In genomic region chr19:39193785-39194184, GRCh38 we compare ENCODE assay signal across 21 cellular contexts. TPM values are rescaled to one million over a fixed set of nuclear protein-coding genes. Genes with fewer than 3 reads are reported as not detected.
A peak's percentile ranks its signal among the peaks of the same experiment; 100 is the strongest.
DNase-seq lines count a peak whose midpoint lies in the region; ATAC-seq and TF ChIP-seq lines count a peak whose summit lies in the region.
"Had no signal": no experiment of that assay in that cellular context is flagged by ENCODE, and none has a peak within 500 bp of the region (broad histone marks: within the 10 kb centered on the region; RNA-seq: fewer than 3 reads in every experiment).

No MANE protein-coding gene starts in this region.

- no peak for TF ChIP-seq CTCF in right atrium auricular region (IDR thresholded peaks at IDR 0.05)
- no peak for TF ChIP-seq CTCF in esophagus squamous epithelium (IDR thresholded peaks at IDR 0.05)

- ATAC-seq in Right ventricle myocardium superior (ENCODE audit: poor library complexity) = peak; percentile 48
- no peak for ATAC-seq in HG02623 (IDR thresholded peaks at IDR 0.05; ENCODE audit: unreplicated experiment)
- ATAC-seq: naive thymus-derived CD4-positive, alpha-beta T cell; T-cell had no signal

- H3K4me1 ChIP-seq in right atrium auricular region = peaks cover 0 to 5% of the 10 kb centered on the region in 2 donors
- H3K4me1 ChIP-seq in esophagus squamous epithelium = peaks cover 5 to 53% (median 13%) of the 10 kb centered on the region in 3 donors

- H3K36me3 ChIP-seq in right atrium auricular region (no peaks in the 10 kb centered on the region), esophagus squamous epithelium (no peaks in the 10 kb centered on the region)
- H3K36me3 ChIP-seq: heart left ventricle, suprapubic skin had no signal

- H3K27me3 ChIP-seq in right atrium auricular region (peaks cover 0 to 12% of the 10 kb centered on the region in 2 donors), esophagus squamous epithelium (peaks cover 0 to 52% (median 7%) of the 10 kb centered on the region in 4 donors)

- no peak overlapping the region for H3K4me3 ChIP-seq in right atrium auricular region
- no peak overlapping the region for H3K4me3 ChIP-seq in esophagus squamous epithelium
- H3K4me3 ChIP-seq: GM23248, heart left ventricle, suprapubic skin had no signal

- intact Hi-C loops in Right ventricle myocardium superior (cut with DNase I) = no loop called here
- intact Hi-C loops in esophagus squamous epithelium (cut with DNase I) = no loop called here

- no peak for DNase-seq in Right ventricle myocardium superior
- DNase-seq in right atrium auricular region (ENCODE audit: low spot score) = no peak
- DNase-seq in esophagus squamous epithelium (lab: John Stamatoyannopoulos, UW) = no peak
- DNase-seq in mucosa of gallbladder (ENCODE audit: low spot score) = peak; percentile 39
- DNase-seq in AG08395 (ENCODE audit: low spot score) = no peak
- no peak for DNase-seq in HCEC 1CT
- no peak for DNase-seq in NCI-H2107 (lab: John Stamatoyannopoulos, UW)
- DNase-seq: activated CD8-positive, alpha-beta memory T cell treated with anti-CD3 and anti-CD28 coated beads for 24 hours; activated effector memory CD4-positive, alpha-beta T cell treated with Interleukin-2 at 50 U/mL for 16 hours; amygdala; CD4-positive, CD25-positive, alpha-beta regulatory T cell; EL; GM23248; heart left ventricle; kidney; naive thymus-derived CD4-positive, alpha-beta T cell; NCI-H2081 treated with DMSO at 0.1 percent for 48 hours; T-cell had no signal

- no peaks in the 10 kb centered on the region for H3K9me3 ChIP-seq in right atrium auricular region
- H3K9me3 ChIP-seq in esophagus squamous epithelium = no peaks in the 10 kb centered on the region
- H3K9me3 ChIP-seq: heart left ventricle, suprapubic skin had no signal

- 24 to 39% methylated on average over 5 to 9 of the region's 9 CpGs for WGBS in esophagus squamous epithelium, 2 donors

- TF ChIP-seq POLR2A in esophagus squamous epithelium (IDR thresholded peaks at IDR 0.05) = no peak

- H3K27ac ChIP-seq in right atrium auricular region (no peak overlapping the region), esophagus squamous epithelium (peak overlapping the region in 3 of 4 donors; percentile 4 to 72 (median 50))
- H3K27ac ChIP-seq: GM23248, heart left ventricle, suprapubic skin had no signal

RNA-seq across cellular contexts. Expression of gene NCCRP1, which starts 3.0 kb away (rescaled TPM):
- total RNA-seq in Right ventricle myocardium superior (not detected), right atrium auricular region (not detected), esophagus squamous epithelium (100 to 1,000 TPM; 208 to 737 (median 262) TPM), mucosa of gallbladder (0.17 TPM)
- total RNA-seq: CD4-positive, CD25-positive, alpha-beta regulatory T cell; chondrocyte; GM23248; naive thymus-derived CD4-positive, alpha-beta T cell had no signal

RNA-seq across cellular contexts. Expression of gene SYCN, which starts 10.3 kb away (rescaled TPM):
- total RNA-seq in Right ventricle myocardium superior (not detected), right atrium auricular region (not detected), esophagus squamous epithelium (not detected), mucosa of gallbladder (1.1 TPM)
- total RNA-seq: CD4-positive, CD25-positive, alpha-beta regulatory T cell; chondrocyte; GM23248; kidney; naive thymus-derived CD4-positive, alpha-beta T cell; suprapubic skin had no signal

RNA-seq across cellular contexts. Expression of gene IFNL3, which starts 51.0 kb away (rescaled TPM):
- total RNA-seq in Right ventricle myocardium superior (not detected), right atrium auricular region (not detected), esophagus squamous epithelium (not detected), mucosa of gallbladder (not detected)
- total RNA-seq: CD4-positive, CD25-positive, alpha-beta regulatory T cell; chondrocyte; GM23248; heart left ventricle; kidney; naive thymus-derived CD4-positive, alpha-beta T cell; suprapubic skin; T-cell had no signal

RNA-seq across cellular contexts. Expression of gene IFNL4, which starts 54.9 kb away (rescaled TPM):
- total RNA-seq in Right ventricle myocardium superior (not detected), right atrium auricular region (not detected), esophagus squamous epithelium (not detected), mucosa of gallbladder (not detected)
- total RNA-seq: CD4-positive, CD25-positive, alpha-beta regulatory T cell; chondrocyte; GM23248; heart left ventricle; kidney; naive thymus-derived CD4-positive, alpha-beta T cell; suprapubic skin; T-cell had no signal

Comparison
In these comparisons a context has a peak if more than half of its experiments do, and no peak if none do; other contexts are left out.
1. H3K27ac ChIP-seq: peak in esophagus squamous epithelium (3 of 4); none in right atrium auricular region (0 of 2).
2. RNA of gene NCCRP1, which starts 3.0 kb away (total RNA-seq): 208 to 737 TPM in esophagus squamous epithelium; 0.17 TPM in mucosa of gallbladder (single experiment), not detected in right atrium auricular region and not detected in Right ventricle myocardium superior (single experiment); every median in the first group is over 100 times any median in the second.